1 cellular context compared by ENCODE assay signal in genomic region chr17:17884281-17885028, GRCh38.
TF ChIP-seq lines count a peak whose summit lies in the region.

No MANE protein-coding gene starts in this region.

TF ChIP-seq in H1, 55 proteins besides CTCF, POLR2A, EP300 and RAD21:
- no peak for TF ChIP-seq TCF12 (IDR thresholded peaks at IDR 0.05; ENCODE audit: low read depth, low read length)
- no peak for TF ChIP-seq HDAC2 (IDR thresholded peaks at IDR 0.05; ENCODE audit: borderline replicate concordance in 1 of 2, low read depth in 2 of 2, low read length in 2 of 2)
- no peak for TF ChIP-seq BCL11A (IDR thresholded peaks at IDR 0.05; ENCODE audit: low read depth in 2 of 2, low read length in 2 of 2)
- TF ChIP-seq GTF2F1 (IDR thresholded peaks at IDR 0.05; ENCODE audit: borderline replicate concordance, low read depth, low read length): no peak
TF ChIP-seq in H1: peak in this region for 0.
